8 cellular contexts compared by ENCODE assay signal in the genomic region with DNA sequence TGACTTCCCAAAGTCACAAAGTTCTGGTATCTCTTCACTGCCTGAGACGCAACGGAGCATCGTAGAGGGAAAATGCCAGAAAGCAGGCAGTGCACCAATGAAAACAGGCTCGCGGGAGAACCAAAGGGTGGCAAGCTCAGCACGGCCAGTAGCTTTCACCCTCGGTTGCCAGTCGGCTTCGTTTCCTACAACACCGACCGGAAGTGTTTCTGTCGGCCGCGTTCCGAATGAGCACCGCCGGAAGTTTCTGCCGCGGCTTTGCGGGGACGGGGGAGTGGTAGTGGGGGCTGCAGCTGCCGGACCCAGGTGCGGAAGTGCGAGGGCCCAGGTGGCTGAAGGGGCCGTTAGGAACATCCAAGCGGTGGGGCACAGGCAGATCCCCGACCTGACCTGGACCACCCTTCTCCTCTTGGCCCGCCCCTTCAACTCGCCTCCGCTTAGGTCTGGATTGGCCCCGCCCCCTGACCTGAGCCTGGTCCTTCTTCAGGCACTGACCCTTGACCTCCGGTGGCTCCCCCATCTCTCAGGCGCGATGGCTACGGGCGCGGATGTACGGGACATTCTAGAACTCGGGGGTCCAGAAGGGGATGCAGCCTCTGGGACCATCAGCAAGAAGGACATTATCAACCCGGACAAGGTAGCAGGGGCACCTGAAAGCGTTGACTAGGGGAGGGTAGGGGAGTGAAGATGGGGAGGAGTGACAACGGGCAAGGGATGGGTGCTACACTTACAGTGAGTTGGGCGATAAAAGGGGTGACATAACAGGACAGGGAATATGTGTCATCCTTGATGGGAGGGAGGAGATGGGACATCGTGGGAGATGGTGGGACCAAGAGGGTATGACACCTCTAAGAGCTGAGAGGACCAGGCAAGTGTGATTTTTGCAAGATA. TPM values are rescaled to one million over a fixed set of nuclear protein-coding genes. Genes with fewer than 3 reads are reported as not detected.
DNase-seq lines count a peak whose midpoint lies in the region; ATAC-seq and TF ChIP-seq lines count a peak whose summit lies in the region.

A gene with protein sequence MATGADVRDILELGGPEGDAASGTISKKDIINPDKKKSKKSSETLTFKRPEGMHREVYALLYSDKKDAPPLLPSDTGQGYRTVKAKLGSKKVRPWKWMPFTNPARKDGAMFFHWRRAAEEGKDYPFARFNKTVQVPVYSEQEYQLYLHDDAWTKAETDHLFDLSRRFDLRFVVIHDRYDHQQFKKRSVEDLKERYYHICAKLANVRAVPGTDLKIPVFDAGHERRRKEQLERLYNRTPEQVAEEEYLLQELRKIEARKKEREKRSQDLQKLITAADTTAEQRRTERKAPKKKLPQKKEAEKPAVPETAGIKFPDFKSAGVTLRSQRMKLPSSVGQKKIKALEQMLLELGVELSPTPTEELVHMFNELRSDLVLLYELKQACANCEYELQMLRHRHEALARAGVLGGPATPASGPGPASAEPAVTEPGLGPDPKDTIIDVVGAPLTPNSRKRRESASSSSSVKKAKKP (plus strand): TSS at position 250 of the 891 bp plus-strand sequence. CDS start 283 bp downstream, at position 533.

- peaks cover 20% of the 10 kb centered on the region for H3K4me1 ChIP-seq in CD8-positive, alpha-beta memory T cell (ENCODE audit: insufficient read depth, low read length)
- H3K4me1 ChIP-seq in PC-3 (ENCODE audit: insufficient read depth, low read length) (peaks cover 6% of the 10 kb centered on the region), mucosa of rectum (ENCODE audit: control insufficient read depth in 2 of 2, insufficient read depth in 2 of 2, low read length in 2 of 2) (peaks cover 9 to 24% of the 10 kb centered on the region in 2 donors)

- H3K9me3 Mint-ChIP-seq in CD8-positive, alpha-beta memory T cell: no peaks in the 10 kb centered on the region
- no peaks in the 10 kb centered on the region for H3K9me3 Mint-ChIP-seq in IgD-negative memory B cell

- no peaks in the 10 kb centered on the region for H3K9me3 ChIP-seq in CD8-positive, alpha-beta memory T cell (ENCODE audit: low read length)
- H3K9me3 ChIP-seq in PC-3 (ENCODE audit: low read length): no peaks in the 10 kb centered on the region
- no peaks in the 10 kb centered on the region for H3K9me3 ChIP-seq in mucosa of rectum (ENCODE audit: control insufficient read depth in 2 of 2, low read length in 2 of 2)

- peak; percentile 74 to 89 (median 80) for DNase-seq in CD8-positive, alpha-beta memory T cell
- DNase-seq in PC-3 (peak; percentile 81), activated T-cell treated with anti-CD3 and anti-CD28 coated beads for 48 hours (ENCODE audit: low read depth) (peak; percentile 80), erythroblast (lab: John Stamatoyannopoulos, UW) (peak; percentile 92 to 93)
- peak; percentile 66 to 81 for DNase-seq in stimulated activated CD8-positive, alpha-beta memory T cell treated with anti-CD3 and anti-CD28 coated beads, Interleukin-4, amount 100 ng/mL, for 4 hours (ENCODE audit: low read depth in 2 of 2, low spot score in 1 of 2)

- H3K9me2 ChIP-seq in PC-3 (replicated peaks; ENCODE audit: low read length): no peaks in the 10 kb centered on the region

- peak within 1 kb of the TSS; percentile 81 to 98 (median 95) for H3K4me3 Mint-ChIP-seq in CD8-positive, alpha-beta memory T cell
- peak within 1 kb of the TSS; percentile 92 to 98 (median 96) for H3K4me3 Mint-ChIP-seq in IgD-negative memory B cell

- H2AFZ ChIP-seq in PC-3 (ENCODE audit: low read length): peak within 1 kb of the TSS; percentile 93

- TF ChIP-seq POLR2A in erythroblast (IDR thresholded peaks at IDR 0.05; ENCODE audit: low read length): peak; percentile 54

- H3K4me1 Mint-ChIP-seq in CD8-positive, alpha-beta memory T cell: peaks cover 42 to 59% (median 57%) of the 10 kb centered on the region in 3 donors
- H3K4me1 Mint-ChIP-seq in IgD-negative memory B cell: peaks cover 15 to 18% (median 16%) of the 10 kb centered on the region in 3 donors

- H3K36me3 Mint-ChIP-seq in CD8-positive, alpha-beta memory T cell: peaks cover 0 to 47% (median 4%) of the 10 kb centered on the region in 3 donors
- no peaks in the 10 kb centered on the region for H3K36me3 Mint-ChIP-seq in IgD-negative memory B cell

- ATAC-seq in GM21423 (IDR thresholded peaks at IDR 0.05; ENCODE audit: unreplicated experiment) (peak; percentile 73), PC-3 (peak; percentile 83)

- intact Hi-C loops in PC-3 (cut with micrococcal nuclease): loop anchor here (5.0 kb wide), 1 partner anchor 166 kb away; no protein-coding TSS in a partner anchor

- H3K9ac ChIP-seq in PC-3 (ENCODE audit: low read length): peak within 1 kb of the TSS; percentile 81
- peak within 1 kb of the TSS; percentile 82 to 85 for H3K9ac ChIP-seq in mucosa of rectum (ENCODE audit: low read depth in 1 of 2, low read length in 2 of 2)

- POLR2A ChIA-PET in CD8-positive, alpha-beta memory T cell (lab: Charles Lee): interaction anchor here (0.6 to 1.5 kb wide), 4 partner anchors 18 to 421 kb away, joined by 3 read pairs; no protein-coding TSS in a partner anchor
- POLR2A ChIA-PET in PC-3 (lab: Charles Lee; ENCODE audit: unreplicated experiment): interaction anchor here (0.6 to 0.7 kb wide), 3 partner anchors 72 to 1272 kb away, joined by 3 to 17 read pairs (median 3); no protein-coding TSS in a partner anchor

- no peak for TF ChIP-seq CTCF in PC-3 (conservative IDR thresholded peaks at IDR 0.05; ENCODE audit: low read depth, low read length)

- peaks cover 0 to 1% of the 10 kb centered on the region in 2 donors for H3K27me3 Mint-ChIP-seq in CD8-positive, alpha-beta memory T cell
- no peaks in the 10 kb centered on the region for H3K27me3 Mint-ChIP-seq in IgD-negative memory B cell

- H4K20me1 ChIP-seq in PC-3 (ENCODE audit: low read length): no peaks in the 10 kb centered on the region

- peak within 1 kb of the TSS; percentile 98 for H3K4me2 ChIP-seq in PC-3 (ENCODE audit: low read length)

- H3F3A ChIP-seq in PC-3 (ENCODE audit: low read length, unreplicated experiment): no peaks in the 10 kb centered on the region

- BruUV-seq in PC-3 (replicated peaks; lab: Mats Ljungman, UMichigan): TSS peak; percentile 64

- peak within 1 kb of the TSS; percentile 89 for H3K4me3 ChIP-seq in CD8-positive, alpha-beta memory T cell (ENCODE audit: low read length)
- H3K4me3 ChIP-seq in PC-3 (ENCODE audit: low read length) (peak within 1 kb of the TSS; percentile 94), mucosa of rectum (ENCODE audit: low read length in 2 of 2) (peak within 1 kb of the TSS; percentile 93 to 96)

- peak within 1 kb of the TSS; percentile 69 for H3K27ac ChIP-seq in CD8-positive, alpha-beta memory T cell (ENCODE audit: low read depth, low read length)
- H3K27ac ChIP-seq in PC-3 (ENCODE audit: low read length) (no peak within 1 kb of the TSS), mucosa of rectum (ENCODE audit: low read depth in 2 of 2, low read length in 2 of 2) (peak within 1 kb of the TSS; percentile 57 to 69)

- CTCF ChIA-PET in CD8-positive, alpha-beta memory T cell (lab: Charles Lee): interaction anchor here (0.8 to 1.0 kb wide), 3 partner anchors 104 to 563 kb away, joined by 3 to 4 read pairs (median 3); a partner anchor contains a TSS
- CTCF ChIA-PET in PC-3 (lab: Charles Lee): interaction anchor here (1.1 kb wide), 1 partner anchor 165 kb away, joined by 4 read pairs; no protein-coding TSS in a partner anchor

- no peaks in the 10 kb centered on the region for H3K27me3 ChIP-seq in CD8-positive, alpha-beta memory T cell (ENCODE audit: insufficient read depth, low read length, poor library complexity, severe bottlenecking)
- no peaks in the 10 kb centered on the region for H3K27me3 ChIP-seq in PC-3 (ENCODE audit: low read length)
- no peaks in the 10 kb centered on the region for H3K27me3 ChIP-seq in mucosa of rectum (ENCODE audit: control insufficient read depth in 2 of 2, insufficient read depth in 2 of 2, low read length in 2 of 2)

- H3K36me3 ChIP-seq in CD8-positive, alpha-beta memory T cell (ENCODE audit: insufficient read depth, low read length): peaks cover 11% of the 10 kb centered on the region
- H3K36me3 ChIP-seq in PC-3 (ENCODE audit: low read depth, low read length): peaks cover 15% of the 10 kb centered on the region; the same call in 1 of the 2 replicates
- peaks cover 19 to 25% of the 10 kb centered on the region in 2 donors for H3K36me3 ChIP-seq in mucosa of rectum (ENCODE audit: control insufficient read depth in 2 of 2, insufficient read depth in 2 of 2, low read length in 2 of 2)

- peaks cover 10% of the 10 kb centered on the region for H3K79me2 ChIP-seq in PC-3 (ENCODE audit: low read length)

- peak within 1 kb of the TSS; percentile 84 to 98 (median 94) for H3K27ac Mint-ChIP-seq in CD8-positive, alpha-beta memory T cell
- H3K27ac Mint-ChIP-seq in IgD-negative memory B cell: peak within 1 kb of the TSS; percentile 89 to 98 (median 96)

RNA-seq across cellular contexts. Expression of the gene that starts here (rescaled TPM):
- 10 to 100 TPM; 35.0 to 36.1 TPM for total RNA-seq in CD8-positive, alpha-beta memory T cell
- 45.5 TPM for polyA plus RNA-seq in CD8-positive, alpha-beta memory T cell
- polyA plus RNA-seq in IgD-negative memory B cell: 36.0 TPM
- total RNA-seq in PC-3 (2014; rRNA removed): 55.5 and 59.0 TPM in 2 replicates
